1 cellular context compared by ENCODE assay signal in genomic region chr6:21587925-21588811, GRCh38.
TF ChIP-seq lines count a peak whose summit lies in the region.

No MANE protein-coding gene starts in this region.

TF ChIP-seq in HepG2, 621 proteins besides CTCF, POLR2A, EP300 and RAD21 (continued from another document and continues in another):
- no peak for TF ChIP-seq BCL3 (CRISPR knock-in tag; IDR thresholded peaks at IDR 0.05)
- no peak for TF ChIP-seq TMF1 (CRISPR knock-in tag; IDR thresholded peaks at IDR 0.05; ENCODE audit: low read depth)
- no peak for TF ChIP-seq SIX1 (CRISPR knock-in tag; IDR thresholded peaks at IDR 0.05; ENCODE audit: borderline replicate concordance)
- TF ChIP-seq ZNF558 (CRISPR knock-in tag; IDR thresholded peaks at IDR 0.05; ENCODE audit: borderline replicate concordance): peak; percentile 92
- TF ChIP-seq NFATC3 (CRISPR knock-in tag; IDR thresholded peaks at IDR 0.05): no peak
- TF ChIP-seq ZNF563 (CRISPR knock-in tag; IDR thresholded peaks at IDR 0.05): peak; percentile 61; the same call in 1 of the 2 replicates
- peak; percentile 77; the same call in 1 of the 2 replicates for TF ChIP-seq KDM5B (CRISPR knock-in tag; IDR thresholded peaks at IDR 0.05; ENCODE audit: borderline replicate concordance)
- TF ChIP-seq ZNF879 (CRISPR knock-in tag; IDR thresholded peaks at IDR 0.05): peak; percentile 83
- 0 out of 2 replicates have a peak, but pooled peaks have one; percentile 42 for TF ChIP-seq CSRNP2 (CRISPR knock-in tag; conservative IDR thresholded peaks at IDR 0.05; ENCODE audit: low read depth)
- TF ChIP-seq FOXC1 (CRISPR knock-in tag; IDR thresholded peaks at IDR 0.05; ENCODE audit: borderline replicate concordance): peak; percentile 62; the same call in 1 of the 2 replicates
- TF ChIP-seq SNAPC2 (CRISPR knock-in tag; IDR thresholded peaks at IDR 0.05): no peak
- 0 out of 2 replicates have a peak, but pooled peaks have one; percentile 53 for TF ChIP-seq BRF2 (CRISPR knock-in tag; IDR thresholded peaks at IDR 0.05)
- no peak for TF ChIP-seq ZNF772 (CRISPR knock-in tag; IDR thresholded peaks at IDR 0.05)
- TF ChIP-seq PAF1 (CRISPR knock-in tag; IDR thresholded peaks at IDR 0.05): no peak
- no peak for TF ChIP-seq ZNF614 (CRISPR knock-in tag; IDR thresholded peaks at IDR 0.05; ENCODE audit: borderline replicate concordance)
- TF ChIP-seq ZBTB49 (CRISPR knock-in tag; IDR thresholded peaks at IDR 0.05; ENCODE audit: borderline replicate concordance): no peak
- TF ChIP-seq ATF4 (CRISPR knock-in tag; IDR thresholded peaks at IDR 0.05): peak in 1 of 2 experiments; percentile 41; a peak in 1 of 4 replicates
- TF ChIP-seq DDIT3 (CRISPR knock-in tag; IDR thresholded peaks at IDR 0.05): no peak
- no peak for TF ChIP-seq KDM6A (CRISPR knock-in tag; IDR thresholded peaks at IDR 0.05; ENCODE audit: low read depth)
- TF ChIP-seq ZNF567 (CRISPR knock-in tag; IDR thresholded peaks at IDR 0.05; ENCODE audit: borderline replicate concordance): 0 out of 2 replicates have a peak, but pooled peaks have one; percentile 23
- TF ChIP-seq SRSF4 (IDR thresholded peaks at IDR 0.05; ENCODE audit: low read depth, low read length, poor library complexity, severe bottlenecking): no peak
- TF ChIP-seq RXRB (CRISPR knock-in tag; IDR thresholded peaks at IDR 0.05; ENCODE audit: borderline replicate concordance): no peak
- TF ChIP-seq TFAP4 (IDR thresholded peaks at IDR 0.05; ENCODE audit: borderline replicate concordance, low read depth): no peak
- no peak for TF ChIP-seq STAT6 (CRISPR knock-in tag; IDR thresholded peaks at IDR 0.05; ENCODE audit: borderline replicate concordance)
- no peak for TF ChIP-seq ZKSCAN1 (IDR thresholded peaks at IDR 0.05; ENCODE audit: low read length)
- 0 out of 2 replicates have a peak, but pooled peaks have one; percentile 61 for TF ChIP-seq ZNF354B (CRISPR knock-in tag; IDR thresholded peaks at IDR 0.05)
- TF ChIP-seq REST (IDR thresholded peaks at IDR 0.05; ENCODE audit: borderline replicate concordance in 1 of 2, low read depth in 1 of 2, low read length in 2 of 2): no peak
- peak; percentile 67 for TF ChIP-seq ZNF143 (CRISPR knock-in tag; IDR thresholded peaks at IDR 0.05)
- no peak for TF ChIP-seq MTA3 (CRISPR knock-in tag; IDR thresholded peaks at IDR 0.05)
- no peak for TF ChIP-seq GLMP (CRISPR knock-in tag; IDR thresholded peaks at IDR 0.05; ENCODE audit: borderline replicate concordance)
- TF ChIP-seq KDM5A (IDR thresholded peaks at IDR 0.05; ENCODE audit: borderline replicate concordance, low read length): no peak
- TF ChIP-seq SPEN (CRISPR knock-in tag; IDR thresholded peaks at IDR 0.05; ENCODE audit: low read depth): peak; percentile 49; the same call in 1 of the 2 replicates
- no peak for TF ChIP-seq RFXANK (CRISPR knock-in tag; IDR thresholded peaks at IDR 0.05)
- TF ChIP-seq MAX (IDR thresholded peaks at IDR 0.05): peak; percentile 48
- peak; percentile 47 for TF ChIP-seq ZFY (CRISPR knock-in tag; IDR thresholded peaks at IDR 0.05)
- TF ChIP-seq ATRX (CRISPR knock-in tag; IDR thresholded peaks at IDR 0.05; ENCODE audit: borderline replicate concordance): no peak
- 0 out of 2 replicates have a peak, but pooled peaks have one; percentile 10 for TF ChIP-seq FOXP4 (CRISPR knock-in tag; IDR thresholded peaks at IDR 0.05)
- TF ChIP-seq FUBP1 (CRISPR knock-in tag; IDR thresholded peaks at IDR 0.05; ENCODE audit: borderline replicate concordance): no peak
